In the genomic region with DNA sequence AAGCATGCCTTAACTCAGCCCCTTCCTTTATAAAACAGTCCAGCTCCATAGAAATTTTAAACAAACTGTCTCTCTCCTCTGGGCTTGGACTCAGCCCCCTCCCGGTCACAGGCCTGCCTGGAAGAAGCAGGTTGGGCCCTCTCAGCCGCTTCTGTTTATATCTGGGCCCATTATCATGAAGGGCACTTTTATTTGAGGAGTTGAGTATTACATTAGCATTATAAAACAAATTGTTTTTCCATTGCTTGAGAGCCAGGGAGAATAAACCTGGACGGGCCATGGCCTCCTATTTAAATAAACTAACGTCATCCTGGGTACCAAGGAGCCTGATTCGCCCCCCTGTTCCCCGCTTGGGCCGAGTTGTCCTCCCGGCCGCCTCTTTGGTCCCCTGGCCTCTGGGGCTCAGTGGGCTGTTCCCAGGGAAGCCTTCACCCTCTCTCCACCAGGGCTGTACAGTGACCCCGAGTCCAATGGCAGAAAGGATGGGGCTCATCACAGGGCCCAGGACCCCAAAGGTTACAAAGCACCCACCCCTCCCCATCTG, we compare ENCODE assay signal across 15 cellular contexts. TPM values are rescaled to one million over a fixed set of nuclear protein-coding genes. Genes with fewer than 3 reads are reported as not detected.
"Had no signal": no experiment of that assay in that cellular context is flagged by ENCODE, and none has a peak within 500 bp of the region (broad histone marks: within the 10 kb centered on the region; RNA-seq: fewer than 3 reads in every experiment).

No MANE protein-coding gene starts in this region.

- H3K36me3 ChIP-seq: breast epithelium, esophagus squamous epithelium, ovary had no signal

- H3K27me3 ChIP-seq: breast epithelium, ovary had no signal

- ATAC-seq: activated CD4-positive, CD25-positive, alpha-beta regulatory T cell treated with anti-CD3 and anti-CD28 coated beads, Interleukin-2, amount 50 U/mL, for 24 hours; activated T-cell treated with anti-CD3 and anti-CD28 coated beads, Interleukin-2, amount 50 U/mL, for 4 hours; stimulated activated naive CD8-positive, alpha-beta T cell treated with anti-CD3 and anti-CD28 coated beads, Interleukin-15, Interleukin-2, amounts not matched to agents 100 U/mL and 50 U/mL, for 24 hours had no signal

- H3K4me3 ChIP-seq: ovary had no signal

- DNase-seq: activated CD4-positive, alpha-beta T cell treated with anti-CD3 and anti-CD28 coated beads, Interleukin-2, amount 50 U/mL, for 4 hours; activated T-cell treated with anti-CD3 and anti-CD28 coated beads, Interleukin-2, amount 50 U/mL, for 4 hours; aorta; dorsolateral prefrontal cortex; esophagus squamous epithelium; foreskin fibroblast; glutamatergic neuron; ovary; stimulated activated CD4-positive, alpha-beta T cell treated with anti-CD3 and anti-CD28 coated beads, Interleukin-2, amount 100 ng/mL, for 48 hours; stimulated activated naive CD8-positive, alpha-beta T cell treated with anti-CD3 and anti-CD28 coated beads, Interleukin-15, Interleukin-2, amounts not matched to agents 100 U/mL and 50 U/mL, for 24 hours had no signal

- H3K27ac ChIP-seq: dorsolateral prefrontal cortex, esophagus squamous epithelium, ovary had no signal

- H3K4me1 ChIP-seq: breast epithelium had no signal

- H3K9me3 ChIP-seq: breast epithelium, esophagus squamous epithelium had no signal

RNA-seq across cellular contexts. Expression of a gene that starts 13.2 kb away (rescaled TPM):
- total RNA-seq: activated naive CD8-positive, alpha-beta T cell treated with anti-CD3 and anti-CD28 coated beads, Interleukin-2, amount 10 ng/mL, durations not matched to agents 7 days and 5 days; left lobe of liver; T-helper 2 cell treated with Interferon-gamma antibody and Interleukin-4, amounts not matched to agents 100 ng/mL and 5 ng/mL, for 36 hours had no signal
